ENCODE assay signal across 3 cellular contexts in genomic region chr5:52811067-52811749, GRCh38.
A peak's percentile ranks its signal among the peaks of the same experiment; 100 is the strongest.
TF ChIP-seq lines count a peak whose summit lies in the region.

No MANE protein-coding gene starts in this region.

TF ChIP-seq in SK-N-SH, 30 proteins besides CTCF, POLR2A, EP300 and RAD21 (continued from another document):
- TF ChIP-seq FOSL2 (IDR thresholded peaks at IDR 0.05; ENCODE audit: borderline replicate concordance, low read depth): 0 out of 2 replicates have a peak, but pooled peaks have one; percentile 23
TF ChIP-seq in SK-N-SH: peak in this region for 1.

TF ChIP-seq in SK-N-SH treated with all-trans-retinoic acid at 6 μM for 48 hours, 23 proteins besides CTCF, POLR2A, EP300 and RAD21 (continued from another document):
- TF ChIP-seq ZNF565 (CRISPR knock-in tag; conservative IDR thresholded peaks at IDR 0.05; ENCODE audit: low read depth) (no peak), PPARA (CRISPR knock-in tag; IDR thresholded peaks at IDR 0.05; ENCODE audit: borderline replicate concordance) (no peak), POU6F1 (CRISPR knock-in tag; IDR thresholded peaks at IDR 0.05; ENCODE audit: borderline replicate concordance, low read depth) (no peak), ARNTL (CRISPR knock-in tag; IDR thresholded peaks at IDR 0.05; ENCODE audit: borderline replicate concordance, low read depth) (no peak), PATZ1 (CRISPR knock-in tag; IDR thresholded peaks at IDR 0.05; ENCODE audit: borderline replicate concordance) (no peak), ISL1 (CRISPR knock-in tag; IDR thresholded peaks at IDR 0.05) (no peak), ZC3H10 (CRISPR knock-in tag; IDR thresholded peaks at IDR 0.05) (no peak), TOX (CRISPR knock-in tag; IDR thresholded peaks at IDR 0.05; ENCODE audit: borderline replicate concordance) (no peak), ZFP30 (CRISPR knock-in tag; IDR thresholded peaks at IDR 0.05) (no peak), BACH2 (CRISPR knock-in tag; IDR thresholded peaks at IDR 0.05; ENCODE audit: borderline replicate concordance) (no peak), CSDC2 (CRISPR knock-in tag; IDR thresholded peaks at IDR 0.05) (no peak), GLIS3 (CRISPR knock-in tag; IDR thresholded peaks at IDR 0.05) (no peak), CREB5 (CRISPR knock-in tag; IDR thresholded peaks at IDR 0.05; ENCODE audit: low read depth) (no peak), OSR1 (CRISPR knock-in tag; IDR thresholded peaks at IDR 0.05) (no peak)
TF ChIP-seq in SK-N-SH treated with all-trans-retinoic acid at 6 μM for 48 hours: peak in this region for 0.

TF ChIP-seq in WTC11, 78 proteins besides CTCF, POLR2A, EP300 and RAD21 (continued from another document):
- TF ChIP-seq ZNF138 (CRISPR knock-in tag; conservative IDR thresholded peaks at IDR 0.05) (no peak), SP1 (CRISPR knock-in tag; conservative IDR thresholded peaks at IDR 0.05) (no peak), FOXP1 (CRISPR knock-in tag; IDR thresholded peaks at IDR 0.05; ENCODE audit: borderline replicate concordance) (no peak), E2F4 (CRISPR knock-in tag; IDR thresholded peaks at IDR 0.05; ENCODE audit: borderline replicate concordance, low read depth) (no peak), CREB1 (CRISPR knock-in tag; IDR thresholded peaks at IDR 0.05) (no peak), FOXP4 (CRISPR knock-in tag; IDR thresholded peaks at IDR 0.05) (no peak), ATF1 (CRISPR knock-in tag; IDR thresholded peaks at IDR 0.05) (no peak), NR1H2 (CRISPR knock-in tag; IDR thresholded peaks at IDR 0.05) (no peak), AR (CRISPR knock-in tag; IDR thresholded peaks at IDR 0.05) (no peak), TP53 (CRISPR knock-in tag; IDR thresholded peaks at IDR 0.05) (no peak)
TF ChIP-seq in WTC11: peak in this region for 0.
